9 cellular contexts compared by ENCODE assay signal in genomic region chr10:11551915-11552602, GRCh38. TPM values are rescaled to one million over a fixed set of nuclear protein-coding genes. Genes with fewer than 3 reads are reported as not detected.
A peak's percentile ranks its signal among the peaks of the same experiment; 100 is the strongest.
DNase-seq lines count a peak whose midpoint lies in the region; ATAC-seq, FAIRE-seq and TF ChIP-seq lines count a peak whose summit lies in the region.
"Had no signal": no experiment of that assay in that cellular context is flagged by ENCODE, and none has a peak within 500 bp of the region (broad histone marks: within the 10 kb centered on the region; RNA-seq: fewer than 3 reads in every experiment).

No MANE protein-coding gene starts in this region.

- intact Hi-C loops in lower lobe of right lung (cut with DNase I) = no loop called here

- no peak overlapping the region for H3K27ac Mint-ChIP-seq in CD4-positive, CD25-positive, alpha-beta regulatory T cell

- no peaks in the 10 kb centered on the region for H3K36me3 ChIP-seq in CD4-positive, CD25-positive, alpha-beta regulatory T cell (ENCODE audit: control insufficient read depth, insufficient read depth, low read length)
- H3K36me3 ChIP-seq in lower lobe of right lung (no peaks in the 10 kb centered on the region), BE2C (no peaks in the 10 kb centered on the region)

- TF ChIP-seq CTCF in lower lobe of right lung (IDR thresholded peaks at IDR 0.05) (no peak), BE2C (IDR thresholded peaks at IDR 0.05; ENCODE audit: low read depth, low read length) (no peak), D721Med (IDR thresholded peaks at IDR 0.05; ENCODE audit: insufficient read depth, missing control alignments) (no peak)

- no peak for FAIRE-seq in D721Med (lab: Jason Lieb, UNC)

- H3K9me3 ChIP-seq in CD4-positive, CD25-positive, alpha-beta regulatory T cell (ENCODE audit: control insufficient read depth in 2 of 2, low read length in 2 of 2) = no peaks in the 10 kb centered on the region
- H3K9me3 ChIP-seq in lower lobe of right lung (no peaks in the 10 kb centered on the region), BE2C (no peaks in the 10 kb centered on the region)

- no peak overlapping the region for H3K27ac ChIP-seq in CD4-positive, CD25-positive, alpha-beta regulatory T cell (ENCODE audit: insufficient read depth, low read length, poor library complexity, severe bottlenecking)
- peak overlapping the region; percentile 25 for H3K27ac ChIP-seq in lower lobe of right lung

- no peak overlapping the region for H3K4me3 Mint-ChIP-seq in CD4-positive, CD25-positive, alpha-beta regulatory T cell
- H3K4me3 Mint-ChIP-seq: H9 had no signal

- no peaks in the 10 kb centered on the region for H3K9me3 Mint-ChIP-seq in CD4-positive, CD25-positive, alpha-beta regulatory T cell

- H3K36me3 Mint-ChIP-seq in CD4-positive, CD25-positive, alpha-beta regulatory T cell = peaks cover 4% of the 10 kb centered on the region

- DNase-seq in CD4-positive, CD25-positive, alpha-beta regulatory T cell = peak in 1 of 3 donors; percentile 31
- DNase-seq in HS-27A (ENCODE audit: low read depth) (peak; percentile 69), amniotic epithelial cell (ENCODE audit: low read depth) (peak; percentile 95), lower lobe of right lung (no peak), BE2C (no peak), NCI-H748 (lab: John Stamatoyannopoulos, UW; ENCODE audit: unreplicated experiment) (no peak), D721Med (ENCODE audit: insufficient read length, low spot score) (no peak), NCI-H146 treated with DMSO at 0.1 percent for 48 hours (lab: John Stamatoyannopoulos, UW; ENCODE audit: unreplicated experiment) (no peak)
- DNase-seq: H9 had no signal

- no peaks in the 10 kb centered on the region for H3K27me3 ChIP-seq in CD4-positive, CD25-positive, alpha-beta regulatory T cell (ENCODE audit: control insufficient read depth, insufficient read depth, low read length)
- H3K27me3 ChIP-seq in lower lobe of right lung (ENCODE audit: low read depth) (no peaks in the 10 kb centered on the region), BE2C (no peaks in the 10 kb centered on the region)

- H3K4me1 ChIP-seq in CD4-positive, CD25-positive, alpha-beta regulatory T cell (ENCODE audit: control insufficient read depth, insufficient read depth, low read length, poor library complexity, severe bottlenecking) = no peaks in the 10 kb centered on the region
- H3K4me1 ChIP-seq in lower lobe of right lung (peaks cover 13% of the 10 kb centered on the region), BE2C (no peaks in the 10 kb centered on the region)

- ATAC-seq in CD4-positive, CD25-positive, alpha-beta regulatory T cell (ENCODE audit: low read depth in 2 of 2) = peak; percentile 62 to 63
- ATAC-seq in lower lobe of right lung = peak; percentile 72 to 90

- peaks cover 12% of the 10 kb centered on the region for H3K27me3 Mint-ChIP-seq in CD4-positive, CD25-positive, alpha-beta regulatory T cell

- H3K4me3 ChIP-seq in CD4-positive, CD25-positive, alpha-beta regulatory T cell (ENCODE audit: low read depth, low read length) = no peak overlapping the region
- H3K4me3 ChIP-seq in lower lobe of right lung (no peak overlapping the region), BE2C (ENCODE audit: low read depth, low read length) (no peak overlapping the region)

- peaks cover 0 to 10% (median 5%) of the 10 kb centered on the region in 4 donors for H3K4me1 Mint-ChIP-seq in CD4-positive, CD25-positive, alpha-beta regulatory T cell

RNA-seq across cellular contexts. Expression of gene USP6NL, which starts 59.4 kb away (rescaled TPM):
- 2.8 TPM for total RNA-seq in CD4-positive, CD25-positive, alpha-beta regulatory T cell
- polyA plus RNA-seq in CD4-positive, CD25-positive, alpha-beta regulatory T cell = 1 to 10 TPM in 3 of 4 donors, under 1 TPM in 1; 0.46 to 1.7 (median 1.6) TPM
- 20.0 TPM for total RNA-seq in lower lobe of right lung
- polyA plus RNA-seq in BE2C (2012; ENCODE audit: insufficient read depth, insufficient read length, low read depth) = 6.4 TPM

Comparison
In these comparisons a context has a peak if more than half of its experiments do, and no peak if none do; other contexts are left out.
1. DNase-seq: peak in HS-27A (single experiment) and amniotic epithelial cell (single experiment); none in lower lobe of right lung (single experiment), BE2C (single experiment), NCI-H748 (single experiment), D721Med (single experiment) and NCI-H146 treated with DMSO at 0.1 percent for 48 hours (single experiment).